9 cellular contexts compared by ENCODE assay signal in genomic region chr11:353315-353857, GRCh38. TPM values are rescaled to one million over a fixed set of nuclear protein-coding genes. Genes with fewer than 3 reads are reported as not detected.
A peak's percentile ranks its signal among the peaks of the same experiment; 100 is the strongest.
DNase-seq lines count a peak whose midpoint lies in the region; ATAC-seq and TF ChIP-seq lines count a peak whose summit lies in the region.
"Had no signal": no experiment of that assay in that cellular context is flagged by ENCODE, and none has a peak within 500 bp of the region (broad histone marks: within the 10 kb centered on the region; RNA-seq: fewer than 3 reads in every experiment).

No MANE protein-coding gene starts in this region.

- no peaks in the 10 kb centered on the region for H3K9me3 ChIP-seq in right lobe of liver

- peak overlapping the region; percentile 34 for H3K27ac Mint-ChIP-seq in activated CD4-positive, alpha-beta T cell treated with anti-CD3 and anti-CD28 coated beads for 36 hours
- peak overlapping the region; percentile 16 for H3K27ac Mint-ChIP-seq in central memory CD8-positive, alpha-beta T cell (ENCODE audit: low read depth)

- no peak overlapping the region for H3K4me3 Mint-ChIP-seq in activated CD4-positive, alpha-beta T cell treated with anti-CD3 and anti-CD28 coated beads for 36 hours
- H3K4me3 Mint-ChIP-seq in central memory CD8-positive, alpha-beta T cell: peak overlapping the region; percentile 8

- WGBS in right lobe of liver (ENCODE audit: insufficient coverage, low coverage, low lambda C conversion rate, missing lambda C conversion rate): 12% methylated on average over 12 of the region's 12 CpGs

- H3K4me1 Mint-ChIP-seq in activated CD4-positive, alpha-beta T cell treated with anti-CD3 and anti-CD28 coated beads for 36 hours: peaks cover 41% of the 10 kb centered on the region
- peaks cover 33% of the 10 kb centered on the region for H3K4me1 Mint-ChIP-seq in central memory CD8-positive, alpha-beta T cell

- CTCF ChIA-PET in activated CD4-positive, alpha-beta T cell treated with anti-CD3 and anti-CD28 coated beads for 36 hours (lab: Charles Lee): interaction anchor here (0.7 to 1.6 kb wide), 3 partner anchors 90 to 105 kb away, joined by 3 to 8 read pairs (median 4); no protein-coding TSS in a partner anchor

- peak; percentile 89 for TF ChIP-seq POLR2A in right lobe of liver (IDR thresholded peaks at IDR 0.05)

- no peak for ATAC-seq in activated CD4-positive, alpha-beta T cell treated with anti-CD3 and anti-CD28 coated beads for 36 hours
- ATAC-seq in central memory CD8-positive, alpha-beta T cell (replicated peaks; ENCODE audit: extremely low read depth, poor library complexity, severe bottlenecking): no peak
- peak; percentile 75 to 82 (median 76) for ATAC-seq in right lobe of liver

- H3K27me3 Mint-ChIP-seq in activated CD4-positive, alpha-beta T cell treated with anti-CD3 and anti-CD28 coated beads for 36 hours: no peaks in the 10 kb centered on the region
- no peaks in the 10 kb centered on the region for H3K27me3 Mint-ChIP-seq in central memory CD8-positive, alpha-beta T cell

- H3K36me3 Mint-ChIP-seq in activated CD4-positive, alpha-beta T cell treated with anti-CD3 and anti-CD28 coated beads for 36 hours (ENCODE audit: low read depth): no peaks in the 10 kb centered on the region
- H3K36me3 Mint-ChIP-seq in central memory CD8-positive, alpha-beta T cell (ENCODE audit: insufficient read depth): peaks cover 8% of the 10 kb centered on the region

- POLR2A ChIA-PET in activated CD4-positive, alpha-beta T cell treated with anti-CD3 and anti-CD28 coated beads for 36 hours (lab: Charles Lee): no interaction called here

- H3K27ac ChIP-seq in right lobe of liver (peak overlapping the region; percentile 99 to 100 (median 100)), temporal lobe (ENCODE audit: low read depth, low read length) (peak overlapping the region; percentile 67)

- H3K36me3 ChIP-seq in right lobe of liver: no peaks in the 10 kb centered on the region

- H3K9me3 Mint-ChIP-seq in activated CD4-positive, alpha-beta T cell treated with anti-CD3 and anti-CD28 coated beads for 36 hours (ENCODE audit: low read depth): no peaks in the 10 kb centered on the region
- H3K9me3 Mint-ChIP-seq in central memory CD8-positive, alpha-beta T cell: no peaks in the 10 kb centered on the region

- H3K4me1 ChIP-seq in right lobe of liver: peaks cover 3 to 34% (median 14%) of the 10 kb centered on the region in 4 donors

- TF ChIP-seq CTCF in right lobe of liver (IDR thresholded peaks at IDR 0.05): no peak

- intact Hi-C loops in activated CD4-positive, alpha-beta T cell treated with anti-CD3 and anti-CD28 coated beads for 36 hours (cut with DNase I, micrococcal nuclease): no loop called here
- intact Hi-C loops in right lobe of liver (cut with DNase I): no loop called here

- no peaks in the 10 kb centered on the region for H3K27me3 ChIP-seq in right lobe of liver

- peak overlapping the region; percentile 23 to 30 (median 24) for H3K4me3 ChIP-seq in right lobe of liver

- DNase-seq in activated CD4-positive, alpha-beta T cell treated with anti-CD3 and anti-CD28 coated beads for 36 hours: no peak
- no peak for DNase-seq in activated CD4-positive, alpha-beta T cell treated with anti-CD3 and anti-CD28 coated beads for 4 hours
- DNase-seq in central memory CD8-positive, alpha-beta T cell (ENCODE audit: low spot score in 2 of 2): no peak
- DNase-seq in right lobe of liver: peak; percentile 94 to 97 (median 96)
- no peak for DNase-seq in 8988T
- DNase-seq in stimulated activated CD4-positive, alpha-beta T cell treated with anti-CD3 and anti-CD28 coated beads, Interleukin-12 subunit alpha, Interleukin-12 subunit beta, amount 100 ng/mL, for 4 hours: no peak
- DNase-seq in GM19240 (ENCODE audit: insufficient read length, low spot score): no peak

RNA-seq across cellular contexts. Expression of gene B4GALNT4, which starts 15.9 kb away (rescaled TPM):
- 1 to 10 TPM; 3.8 to 6.6 TPM for total RNA-seq in activated CD4-positive, alpha-beta T cell treated with anti-CD3 and anti-CD28 coated beads for 36 hours
- total RNA-seq in right lobe of liver (under 1 TPM in 2 of 6 experiments, not detected in 4; 0.05 to 0.07 TPM), temporal lobe (67.6 TPM)

RNA-seq across cellular contexts. Expression of gene IFITM3, which starts 32.7 kb away (rescaled TPM):
- total RNA-seq in activated CD4-positive, alpha-beta T cell treated with anti-CD3 and anti-CD28 coated beads for 36 hours: 100 to 1,000 TPM in 1 of 2 experiments, 10 to 100 TPM in 1; 77.5 to 122 TPM
- total RNA-seq in right lobe of liver: 1,000 to 10,000 TPM in 1 of 6 experiments, 100 to 1,000 TPM in 5; 445 to 1,124 (median 694) TPM
- total RNA-seq in temporal lobe: 5.2 TPM

RNA-seq across cellular contexts. Expression of gene IFITM1, which starts 39.5 kb away (rescaled TPM):
- 100 to 1,000 TPM; 248 to 285 TPM for total RNA-seq in activated CD4-positive, alpha-beta T cell treated with anti-CD3 and anti-CD28 coated beads for 36 hours
- total RNA-seq in right lobe of liver: 100 to 1,000 TPM in 2 of 6 experiments, 10 to 100 TPM in 4; 15.7 to 159 (median 72.5) TPM
- total RNA-seq in temporal lobe: 3.9 TPM

RNA-seq across cellular contexts. Expression of gene PKP3, which starts 40.6 kb away (rescaled TPM):
- total RNA-seq in activated CD4-positive, alpha-beta T cell treated with anti-CD3 and anti-CD28 coated beads for 36 hours: under 1 TPM; 0.07 to 0.18 TPM
- total RNA-seq in right lobe of liver (1 to 10 TPM in 1 of 6 experiments, under 1 TPM in 2, not detected in 3; 0.43 to 1.5 (median 0.47) TPM), temporal lobe (0.74 TPM)
- total RNA-seq: T-helper 2 cell treated with Interferon-gamma antibody and Interleukin-4, amounts not matched to agents 100 ng/mL and 5 ng/mL, for 36 hours had no signal

RNA-seq across cellular contexts. Expression of gene IFITM2, which starts 45.8 kb away (rescaled TPM):
- 100 to 1,000 TPM; 451 to 474 TPM for total RNA-seq in activated CD4-positive, alpha-beta T cell treated with anti-CD3 and anti-CD28 coated beads for 36 hours
- total RNA-seq in right lobe of liver (100 to 1,000 TPM; 157 to 624 (median 390) TPM), temporal lobe (2.0 TPM)

Comparison
In these comparisons a context has a peak if more than half of its experiments do, and no peak if none do; other contexts are left out.
1. ATAC-seq: peak in right lobe of liver (4 of 4); none in activated CD4-positive, alpha-beta T cell treated with anti-CD3 and anti-CD28 coated beads for 36 hours (single experiment) and central memory CD8-positive, alpha-beta T cell (single experiment).
2. DNase-seq: peak in right lobe of liver (3 of 3); none in activated CD4-positive, alpha-beta T cell treated with anti-CD3 and anti-CD28 coated beads for 36 hours (single experiment), activated CD4-positive, alpha-beta T cell treated with anti-CD3 and anti-CD28 coated beads for 4 hours (0 of 2), central memory CD8-positive, alpha-beta T cell (0 of 2), 8988T (single experiment), stimulated activated CD4-positive, alpha-beta T cell treated with anti-CD3 and anti-CD28 coated beads, Interleukin-12 subunit alpha, Interleukin-12 subunit beta, amount 100 ng/mL, for 4 hours (single experiment) and GM19240 (single experiment).
3. RNA of gene IFITM3, which starts 32.7 kb away (total RNA-seq): 445 to 1,124 TPM in right lobe of liver and 77.5 to 122 TPM in activated CD4-positive, alpha-beta T cell treated with anti-CD3 and anti-CD28 coated beads for 36 hours; 5.2 TPM in temporal lobe (single experiment); every median in the first group is over 10 times any median in the second.